In the genomic region with DNA sequence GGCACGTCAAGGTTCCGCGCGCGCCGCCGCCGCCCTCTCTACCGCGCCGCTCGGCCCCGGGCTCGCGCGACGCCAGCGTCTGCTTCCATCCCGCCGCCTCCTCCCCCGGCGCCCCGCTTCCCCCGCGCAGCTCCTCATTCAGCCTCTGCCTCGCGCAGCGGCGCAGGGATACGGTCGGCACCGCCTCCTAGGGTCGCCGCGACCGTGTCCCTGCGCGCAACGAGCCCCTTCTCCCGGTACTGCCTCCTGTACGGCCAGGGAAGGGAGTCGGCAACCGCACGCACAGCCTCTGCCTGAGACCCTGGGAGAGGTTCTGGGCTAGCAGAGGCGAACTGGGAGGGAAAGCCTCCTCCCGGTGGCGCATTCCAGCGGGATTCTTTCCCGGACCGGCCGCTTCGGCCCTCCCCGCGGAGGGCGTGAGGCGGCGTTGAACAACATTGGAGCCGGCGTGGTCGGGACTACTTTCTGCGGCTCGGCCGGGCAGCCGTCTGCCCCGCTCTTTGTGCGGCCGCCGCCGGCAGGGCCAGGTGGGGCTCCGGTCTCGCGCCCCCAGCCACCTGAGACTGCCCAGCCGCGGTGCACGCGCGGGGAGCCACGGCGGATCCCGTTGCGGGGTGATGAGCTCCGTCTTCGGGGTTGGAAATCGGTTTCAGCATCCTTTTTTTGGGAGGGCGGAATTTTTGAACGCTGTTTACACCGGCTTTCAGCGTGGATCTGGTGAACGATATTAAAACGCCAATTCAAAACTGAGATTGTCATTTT, we compare ENCODE assay signal across 8 cellular contexts. TPM values are rescaled to one million over a fixed set of nuclear protein-coding genes. Genes with fewer than 3 reads are reported as not detected.
DNase-seq lines count a peak whose midpoint lies in the region; ATAC-seq and TF ChIP-seq lines count a peak whose summit lies in the region.

A gene (minus strand): TSS at position 172 of the 762 bp plus-strand sequence. CDS start 309 bp downstream, outside the sequence.

- H3K27ac ChIP-seq in DND-41 (ENCODE audit: low read length) (peak within 1 kb of the TSS; percentile 91), neural progenitor cell (peak within 1 kb of the TSS; percentile 100), stomach (peak within 1 kb of the TSS; percentile 97 to 99 (median 98))

- H2AFZ ChIP-seq in DND-41 (ENCODE audit: low read depth, low read length) (peak within 1 kb of the TSS; percentile 99), neural progenitor cell (replicated peaks) (peak within 1 kb of the TSS; percentile 92)

- H3K4me1 ChIP-seq in DND-41 (ENCODE audit: insufficient read depth, low read length) (peaks cover 26% of the 10 kb centered on the region), neural progenitor cell (peaks cover 14% of the 10 kb centered on the region), stomach (peaks cover 11 to 38% (median 23%) of the 10 kb centered on the region in 4 donors)

- H3K79me2 ChIP-seq in DND-41 (ENCODE audit: insufficient read depth, low read length) (peaks cover 35% of the 10 kb centered on the region), neural progenitor cell (ENCODE audit: low read depth) (peaks cover 46% of the 10 kb centered on the region)

- intact Hi-C loops in stomach (cut with DNase I; ENCODE audit: low total_unique reads), result no loop called here

- H3K27me3 ChIP-seq in DND-41 (ENCODE audit: insufficient read depth, low read length, poor library complexity) (peaks cover 25% of the 10 kb centered on the region), neural progenitor cell (no peaks in the 10 kb centered on the region), stomach (peaks cover 0 to 17% (median 0%) of the 10 kb centered on the region in 3 donors)

- peaks cover 12% of the 10 kb centered on the region for H3F3A ChIP-seq in neural progenitor cell (ENCODE audit: low read depth)

- ATAC-seq in DND-41 (ENCODE audit: insufficient read depth, low read depth), result peak; percentile 93

- no peaks in the 10 kb centered on the region for H3K36me3 ChIP-seq in DND-41 (ENCODE audit: insufficient read depth, low read length)
- H3K36me3 ChIP-seq in neural progenitor cell, result no peaks in the 10 kb centered on the region
- no peaks in the 10 kb centered on the region for H3K36me3 ChIP-seq in stomach

- peaks cover 8% of the 10 kb centered on the region for H3K27me3 Mint-ChIP-seq in neural progenitor cell (ENCODE audit: insufficient read depth, low read depth)

- 0 to 1% (median 1%) methylated on average over 50 to 90 of the region's 90 CpGs for WGBS in stomach, 5 donors

- peak within 1 kb of the TSS; percentile 100 for H3K27ac Mint-ChIP-seq in neural progenitor cell

- H3K4me2 ChIP-seq in DND-41 (ENCODE audit: insufficient read depth, low read length) (peak within 1 kb of the TSS; percentile 95), neural progenitor cell (peak within 1 kb of the TSS; percentile 95)

- DNase-seq in DND-41 (peak; percentile 88), H4 (ENCODE audit: low spot score) (peak; percentile 87), LoVo (ENCODE audit: low spot score) (peak; percentile 98), SIG-M5 (lab: John Stamatoyannopoulos, UW) (peak; percentile 18), foreskin melanocyte (peak; percentile 92), neural progenitor cell (ENCODE audit: low spot score) (peak; percentile 98), stomach (peak; percentile 90)
- DNase-seq in activated naive CD4-positive, alpha-beta T cell (lab: John Stamatoyannopoulos, UW), result peak; percentile 52 to 69 (median 62)

- H3K4me3 ChIP-seq in DND-41 (ENCODE audit: low read depth in 1 of 2, low read length in 2 of 2), result peak within 1 kb of the TSS; percentile 46 to 93; a peak in 3 of 4 replicates
- peak within 1 kb of the TSS; percentile 99 for H3K4me3 ChIP-seq in neural progenitor cell
- peak within 1 kb of the TSS; percentile 66 to 88 (median 78) for H3K4me3 ChIP-seq in stomach

- TF ChIP-seq CTCF in DND-41 (IDR thresholded peaks at IDR 0.05; ENCODE audit: borderline replicate concordance, extremely low read depth, low read length, poor library complexity, severe bottlenecking), result no peak
- no peak for TF ChIP-seq CTCF in neural progenitor cell (IDR thresholded peaks at IDR 0.05)
- TF ChIP-seq CTCF in stomach (IDR thresholded peaks at IDR 0.05), result peak in 2 of 7 experiments; percentile 5 to 32

- peaks cover 4% of the 10 kb centered on the region for H3K36me3 Mint-ChIP-seq in neural progenitor cell

- H3K9me3 ChIP-seq in DND-41 (ENCODE audit: insufficient read depth, low read length, severe bottlenecking), result no peaks in the 10 kb centered on the region
- no peaks in the 10 kb centered on the region for H3K9me3 ChIP-seq in neural progenitor cell (ENCODE audit: low read depth)
- no peaks in the 10 kb centered on the region for H3K9me3 ChIP-seq in stomach

- H3K4me3 Mint-ChIP-seq in neural progenitor cell, result peak within 1 kb of the TSS; percentile 97

- H3K9me3 Mint-ChIP-seq in neural progenitor cell, result peaks cover 5% of the 10 kb centered on the region

- peak in 1 of 4 donors; percentile 44 for TF ChIP-seq POLR2A in stomach (IDR thresholded peaks at IDR 0.05)

- TF ChIP-seq EP300 in stomach (IDR thresholded peaks at IDR 0.05), result no peak

- H4K20me1 ChIP-seq in DND-41 (ENCODE audit: insufficient read depth, low read length) (no peaks in the 10 kb centered on the region), neural progenitor cell (ENCODE audit: low read depth) (peaks cover 33% of the 10 kb centered on the region)

- H3K9ac ChIP-seq in DND-41 (ENCODE audit: low read depth, low read length) (peak within 1 kb of the TSS; percentile 75), neural progenitor cell (peak within 1 kb of the TSS; percentile 100)

- H3K4me1 Mint-ChIP-seq in neural progenitor cell, result peaks cover 41% of the 10 kb centered on the region

RNA-seq across cellular contexts. Expression of the gene that starts here (rescaled TPM):
- 14.0 and 19.0 TPM in 2 replicates for total RNA-seq in H4 (2014; rRNA removed; shearing (Covaris generic))
- total RNA-seq in neural progenitor cell (ENCODE audit: low replicate concordance) (61.6 and 68.0 TPM in 2 replicates), stomach (100 to 1,000 TPM in 1 of 5 donors, 10 to 100 TPM in 4; 36.2 to 113 (median 40.3) TPM)
- 1 to 10 TPM; 2.7 to 4.1 (median 3.2) TPM for polyA plus RNA-seq in stomach

Comparison
In these comparisons a context has a peak if more than half of its experiments do, and no peak if none do; other contexts are left out.
1. Peak in every context shown above with its lines: DNase-seq, ATAC-seq, H3K4me3 ChIP-seq and H3K27ac ChIP-seq.
2. DNase-seq: peak in every context shown above with its lines; median percentile 98 in LoVo; 98 in neural progenitor cell; 92 in foreskin melanocyte; 90 in stomach; 88 in DND-41; 87 in H4; 62 in activated naive CD4-positive, alpha-beta T cell; 18 in SIG-M5.